1 cellular context compared by ENCODE assay signal in the genomic region with DNA sequence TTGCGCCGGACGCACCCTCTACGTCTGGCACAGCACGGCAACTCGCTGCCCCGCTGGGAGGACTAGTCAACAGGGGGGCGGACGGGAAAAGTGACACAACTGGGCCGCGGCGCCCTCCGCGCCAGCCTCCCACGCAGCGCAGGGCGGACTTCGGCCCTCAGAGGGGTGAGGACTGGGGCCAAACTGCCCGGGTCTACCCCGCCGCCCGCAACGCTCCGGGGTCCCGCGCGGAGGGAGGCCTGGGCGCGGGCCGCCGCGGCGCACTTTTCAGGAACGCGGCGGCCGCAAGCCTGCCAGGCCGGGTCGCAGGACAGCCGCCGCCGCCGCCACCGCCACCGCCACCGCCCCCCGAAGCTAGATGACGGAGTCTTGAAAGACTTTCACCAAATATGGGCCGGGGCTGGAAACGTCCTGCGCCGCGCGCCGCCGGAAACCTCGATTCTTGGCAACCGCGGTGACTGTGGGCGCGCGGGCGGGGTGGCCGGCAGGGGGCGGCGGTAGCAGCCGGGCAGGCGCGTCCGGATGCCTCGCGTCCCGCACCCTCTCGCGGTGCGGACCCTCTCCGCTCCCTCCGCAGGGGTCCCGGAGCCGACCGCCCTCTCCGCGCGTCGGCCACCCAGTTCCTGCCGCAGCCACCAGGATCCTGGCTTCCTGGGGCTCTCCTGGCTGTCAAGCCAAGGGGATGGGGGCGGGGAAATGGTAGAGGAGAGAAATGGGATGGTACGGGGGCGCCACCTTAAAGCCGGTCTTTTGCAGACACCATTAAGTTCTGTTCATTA.
TF ChIP-seq lines count a peak whose summit lies in the region.

No MANE protein-coding gene starts in this region.

TF ChIP-seq in HepG2, 621 proteins besides CTCF, POLR2A, EP300 and RAD21 (continued from another document and continues in another):
- TF ChIP-seq, protein P1, sequence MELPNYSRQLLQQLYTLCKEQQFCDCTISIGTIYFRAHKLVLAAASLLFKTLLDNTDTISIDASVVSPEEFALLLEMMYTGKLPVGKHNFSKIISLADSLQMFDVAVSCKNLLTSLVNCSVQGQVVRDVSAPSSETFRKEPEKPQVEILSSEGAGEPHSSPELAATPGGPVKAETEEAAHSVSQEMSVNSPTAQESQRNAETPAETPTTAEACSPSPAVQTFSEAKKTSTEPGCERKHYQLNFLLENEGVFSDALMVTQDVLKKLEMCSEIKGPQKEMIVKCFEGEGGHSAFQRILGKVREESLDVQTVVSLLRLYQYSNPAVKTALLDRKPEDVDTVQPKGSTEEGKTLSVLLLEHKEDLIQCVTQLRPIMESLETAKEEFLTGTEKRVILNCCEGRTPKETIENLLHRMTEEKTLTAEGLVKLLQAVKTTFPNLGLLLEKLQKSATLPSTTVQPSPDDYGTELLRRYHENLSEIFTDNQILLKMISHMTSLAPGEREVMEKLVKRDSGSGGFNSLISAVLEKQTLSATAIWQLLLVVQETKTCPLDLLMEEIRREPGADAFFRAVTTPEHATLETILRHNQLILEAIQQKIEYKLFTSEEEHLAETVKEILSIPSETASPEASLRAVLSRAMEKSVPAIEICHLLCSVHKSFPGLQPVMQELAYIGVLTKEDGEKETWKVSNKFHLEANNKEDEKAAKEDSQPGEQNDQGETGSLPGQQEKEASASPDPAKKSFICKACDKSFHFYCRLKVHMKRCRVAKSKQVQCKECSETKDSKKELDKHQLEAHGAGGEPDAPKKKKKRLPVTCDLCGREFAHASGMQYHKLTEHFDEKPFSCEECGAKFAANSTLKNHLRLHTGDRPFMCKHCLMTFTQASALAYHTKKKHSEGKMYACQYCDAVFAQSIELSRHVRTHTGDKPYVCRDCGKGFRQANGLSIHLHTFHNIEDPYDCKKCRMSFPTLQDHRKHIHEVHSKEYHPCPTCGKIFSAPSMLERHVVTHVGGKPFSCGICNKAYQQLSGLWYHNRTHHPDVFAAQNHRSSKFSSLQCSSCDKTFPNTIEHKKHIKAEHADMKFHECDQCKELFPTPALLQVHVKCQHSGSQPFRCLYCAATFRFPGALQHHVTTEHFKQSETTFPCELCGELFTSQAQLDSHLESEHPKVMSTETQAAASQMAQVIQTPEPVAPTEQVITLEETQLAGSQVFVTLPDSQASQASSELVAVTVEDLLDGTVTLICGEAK (IDR thresholded peaks at IDR 0.05), result no peak
- TF ChIP-seq, protein P1 (CRISPR knock-in tag; IDR thresholded peaks at IDR 0.05), result 0 out of 2 replicates have a peak, but pooled peaks have one; percentile 43
- TF ChIP-seq ZNF569 (CRISPR knock-in tag; IDR thresholded peaks at IDR 0.05; ENCODE audit: borderline replicate concordance) (no peak), ZNF782 (CRISPR knock-in tag; IDR thresholded peaks at IDR 0.05; ENCODE audit: borderline replicate concordance) (no peak), TBP (CRISPR knock-in tag; IDR thresholded peaks at IDR 0.05) (no peak), EHMT2 (IDR thresholded peaks at IDR 0.05; ENCODE audit: borderline replicate concordance, low read depth, low read length) (no peak), HOXD1 (CRISPR knock-in tag; IDR thresholded peaks at IDR 0.05) (no peak), NPAS2 (CRISPR knock-in tag; IDR thresholded peaks at IDR 0.05; ENCODE audit: borderline replicate concordance) (no peak), PTBP1 (IDR thresholded peaks at IDR 0.05; ENCODE audit: low read depth, low read length, poor library complexity, severe bottlenecking) (no peak), ATF7-NPFF (CRISPR knock-in tag; IDR thresholded peaks at IDR 0.05; ENCODE audit: low read depth) (peak; percentile 39; the same call in 1 of the 2 replicates), NFKBIZ (CRISPR knock-in tag; IDR thresholded peaks at IDR 0.05) (no peak), ZNF552 (CRISPR knock-in tag; IDR thresholded peaks at IDR 0.05; ENCODE audit: borderline replicate concordance) (no peak)
- TF ChIP-seq, protein P2, sequence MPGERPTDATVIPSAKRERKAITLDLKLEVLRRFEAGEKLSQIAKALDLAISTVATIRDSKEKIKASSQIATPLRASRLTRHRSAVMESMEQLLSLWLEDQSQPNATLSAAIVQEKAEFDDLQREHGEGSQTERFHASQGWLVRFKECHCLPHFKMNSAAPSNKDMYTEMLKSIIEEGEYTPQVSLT (CRISPR knock-in tag; IDR thresholded peaks at IDR 0.05; ENCODE audit: borderline replicate concordance, low read depth), result no peak
- TF ChIP-seq, protein P3, sequence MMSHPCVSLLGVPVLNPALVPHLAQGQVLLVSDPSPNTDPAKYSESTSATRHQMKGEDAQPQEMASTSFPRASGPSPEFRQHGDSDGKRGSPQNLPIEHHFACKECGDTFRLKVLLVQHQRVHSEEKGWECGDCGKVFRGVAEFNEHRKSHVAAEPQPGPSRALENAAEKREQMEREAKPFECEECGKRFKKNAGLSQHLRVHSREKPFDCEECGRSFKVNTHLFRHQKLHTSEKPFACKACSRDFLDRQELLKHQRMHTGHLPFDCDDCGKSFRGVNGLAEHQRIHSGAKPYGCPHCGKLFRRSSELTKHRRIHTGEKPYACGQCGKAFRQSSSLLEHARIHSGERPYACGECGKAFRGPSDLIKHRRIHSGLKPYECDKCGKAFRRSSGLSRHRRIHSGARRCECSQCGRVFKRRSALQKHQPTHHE (CRISPR knock-in tag; IDR thresholded peaks at IDR 0.05; ENCODE audit: borderline replicate concordance), result no peak
- TF ChIP-seq, protein P4, sequence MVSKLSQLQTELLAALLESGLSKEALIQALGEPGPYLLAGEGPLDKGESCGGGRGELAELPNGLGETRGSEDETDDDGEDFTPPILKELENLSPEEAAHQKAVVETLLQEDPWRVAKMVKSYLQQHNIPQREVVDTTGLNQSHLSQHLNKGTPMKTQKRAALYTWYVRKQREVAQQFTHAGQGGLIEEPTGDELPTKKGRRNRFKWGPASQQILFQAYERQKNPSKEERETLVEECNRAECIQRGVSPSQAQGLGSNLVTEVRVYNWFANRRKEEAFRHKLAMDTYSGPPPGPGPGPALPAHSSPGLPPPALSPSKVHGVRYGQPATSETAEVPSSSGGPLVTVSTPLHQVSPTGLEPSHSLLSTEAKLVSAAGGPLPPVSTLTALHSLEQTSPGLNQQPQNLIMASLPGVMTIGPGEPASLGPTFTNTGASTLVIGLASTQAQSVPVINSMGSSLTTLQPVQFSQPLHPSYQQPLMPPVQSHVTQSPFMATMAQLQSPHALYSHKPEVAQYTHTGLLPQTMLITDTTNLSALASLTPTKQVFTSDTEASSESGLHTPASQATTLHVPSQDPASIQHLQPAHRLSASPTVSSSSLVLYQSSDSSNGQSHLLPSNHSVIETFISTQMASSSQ (IDR thresholded peaks at IDR 0.05; ENCODE audit: low read depth), result no peak
- TF ChIP-seq, protein P4 (CRISPR knock-in tag; IDR thresholded peaks at IDR 0.05; ENCODE audit: borderline replicate concordance), result peak; percentile 30; the same call in 1 of the 2 replicates
- TF ChIP-seq, protein P5, sequence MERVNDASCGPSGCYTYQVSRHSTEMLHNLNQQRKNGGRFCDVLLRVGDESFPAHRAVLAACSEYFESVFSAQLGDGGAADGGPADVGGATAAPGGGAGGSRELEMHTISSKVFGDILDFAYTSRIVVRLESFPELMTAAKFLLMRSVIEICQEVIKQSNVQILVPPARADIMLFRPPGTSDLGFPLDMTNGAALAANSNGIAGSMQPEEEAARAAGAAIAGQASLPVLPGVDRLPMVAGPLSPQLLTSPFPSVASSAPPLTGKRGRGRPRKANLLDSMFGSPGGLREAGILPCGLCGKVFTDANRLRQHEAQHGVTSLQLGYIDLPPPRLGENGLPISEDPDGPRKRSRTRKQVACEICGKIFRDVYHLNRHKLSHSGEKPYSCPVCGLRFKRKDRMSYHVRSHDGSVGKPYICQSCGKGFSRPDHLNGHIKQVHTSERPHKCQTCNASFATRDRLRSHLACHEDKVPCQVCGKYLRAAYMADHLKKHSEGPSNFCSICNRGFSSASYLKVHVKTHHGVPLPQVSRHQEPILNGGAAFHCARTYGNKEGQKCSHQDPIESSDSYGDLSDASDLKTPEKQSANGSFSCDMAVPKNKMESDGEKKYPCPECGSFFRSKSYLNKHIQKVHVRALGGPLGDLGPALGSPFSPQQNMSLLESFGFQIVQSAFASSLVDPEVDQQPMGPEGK (CRISPR knock-in tag; IDR thresholded peaks at IDR 0.05), result no peak
- TF ChIP-seq, protein P6, sequence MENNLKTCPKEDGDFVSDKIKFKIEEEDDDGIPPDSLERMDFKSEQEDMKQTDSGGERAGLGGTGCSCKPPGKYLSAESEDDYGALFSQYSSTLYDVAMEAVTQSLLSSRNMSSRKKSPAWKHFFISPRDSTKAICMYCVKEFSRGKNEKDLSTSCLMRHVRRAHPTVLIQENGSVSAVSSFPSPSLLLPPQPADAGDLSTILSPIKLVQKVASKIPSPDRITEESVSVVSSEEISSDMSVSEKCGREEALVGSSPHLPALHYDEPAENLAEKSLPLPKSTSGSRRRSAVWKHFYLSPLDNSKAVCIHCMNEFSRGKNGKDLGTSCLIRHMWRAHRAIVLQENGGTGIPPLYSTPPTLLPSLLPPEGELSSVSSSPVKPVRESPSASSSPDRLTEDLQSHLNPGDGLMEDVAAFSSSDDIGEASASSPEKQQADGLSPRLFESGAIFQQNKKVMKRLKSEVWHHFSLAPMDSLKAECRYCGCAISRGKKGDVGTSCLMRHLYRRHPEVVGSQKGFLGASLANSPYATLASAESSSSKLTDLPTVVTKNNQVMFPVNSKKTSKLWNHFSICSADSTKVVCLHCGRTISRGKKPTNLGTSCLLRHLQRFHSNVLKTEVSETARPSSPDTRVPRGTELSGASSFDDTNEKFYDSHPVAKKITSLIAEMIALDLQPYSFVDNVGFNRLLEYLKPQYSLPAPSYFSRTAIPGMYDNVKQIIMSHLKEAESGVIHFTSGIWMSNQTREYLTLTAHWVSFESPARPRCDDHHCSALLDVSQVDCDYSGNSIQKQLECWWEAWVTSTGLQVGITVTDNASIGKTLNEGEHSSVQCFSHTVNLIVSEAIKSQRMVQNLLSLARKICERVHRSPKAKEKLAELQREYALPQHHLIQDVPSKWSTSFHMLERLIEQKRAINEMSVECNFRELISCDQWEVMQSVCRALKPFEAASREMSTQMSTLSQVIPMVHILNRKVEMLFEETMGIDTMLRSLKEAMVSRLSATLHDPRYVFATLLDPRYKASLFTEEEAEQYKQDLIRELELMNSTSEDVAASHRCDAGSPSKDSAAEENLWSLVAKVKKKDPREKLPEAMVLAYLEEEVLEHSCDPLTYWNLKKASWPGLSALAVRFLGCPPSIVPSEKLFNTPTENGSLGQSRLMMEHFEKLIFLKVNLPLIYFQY (CRISPR knock-in tag; IDR thresholded peaks at IDR 0.05; ENCODE audit: borderline replicate concordance), result no peak
- TF ChIP-seq, protein P7, sequence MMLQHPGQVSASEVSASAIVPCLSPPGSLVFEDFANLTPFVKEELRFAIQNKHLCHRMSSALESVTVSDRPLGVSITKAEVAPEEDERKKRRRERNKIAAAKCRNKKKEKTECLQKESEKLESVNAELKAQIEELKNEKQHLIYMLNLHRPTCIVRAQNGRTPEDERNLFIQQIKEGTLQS (CRISPR knock-in tag; IDR thresholded peaks at IDR 0.05), result no peak
- TF ChIP-seq, protein P8, sequence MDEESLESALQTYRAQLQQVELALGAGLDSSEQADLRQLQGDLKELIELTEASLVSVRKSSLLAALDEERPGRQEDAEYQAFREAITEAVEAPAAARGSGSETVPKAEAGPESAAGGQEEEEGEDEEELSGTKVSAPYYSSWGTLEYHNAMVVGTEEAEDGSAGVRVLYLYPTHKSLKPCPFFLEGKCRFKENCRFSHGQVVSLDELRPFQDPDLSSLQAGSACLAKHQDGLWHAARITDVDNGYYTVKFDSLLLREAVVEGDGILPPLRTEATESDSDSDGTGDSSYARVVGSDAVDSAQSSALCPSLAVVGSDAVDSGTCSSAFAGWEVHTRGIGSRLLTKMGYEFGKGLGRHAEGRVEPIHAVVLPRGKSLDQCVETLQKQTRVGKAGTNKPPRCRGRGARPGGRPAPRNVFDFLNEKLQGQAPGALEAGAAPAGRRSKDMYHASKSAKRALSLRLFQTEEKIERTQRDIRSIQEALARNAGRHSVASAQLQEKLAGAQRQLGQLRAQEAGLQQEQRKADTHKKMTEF (CRISPR knock-in tag; IDR thresholded peaks at IDR 0.05), result no peak
